ENCODE assay signal across 26 cellular contexts in genomic region chr2:833180-833579, GRCh38.
DNase-seq lines count a peak whose midpoint lies in the region; ATAC-seq lines count a peak whose summit lies in the region.
"Had no signal": no experiment of that assay in that cellular context is flagged by ENCODE, and none has a peak within 500 bp of the region (broad histone marks: within the 10 kb centered on the region; RNA-seq: fewer than 3 reads in every experiment).

No MANE protein-coding gene starts in this region.

- no peak overlapping the region for H3K4me3 Mint-ChIP-seq in activated T-cell treated with anti-CD3 and anti-CD28 coated beads, Interleukin-2, amount 50 U/mL, for 4 hours
- no peak overlapping the region for H3K4me3 Mint-ChIP-seq in stimulated activated naive B cell treated with anti-CD40 and anti-IgM and Interleukin-4, amounts not matched to agents 10 μg/mL and 1 μg/mL and 100 μg/mL, for 72 hours
- H3K4me3 Mint-ChIP-seq: activated CD4-positive, alpha-beta T cell treated with anti-CD3 and anti-CD28 coated beads, Interleukin-2, amount 10 ng/mL, durations not matched to agents 24 days and 14 days; B cell; effector memory CD8-positive, alpha-beta T cell; type B pancreatic cell had no signal

- peak; percentile 18 to 53 for ATAC-seq in activated T-cell treated with anti-CD3 and anti-CD28 coated beads, Interleukin-2, amount 50 U/mL, for 4 hours
- ATAC-seq in GM18870 (IDR thresholded peaks at IDR 0.05; ENCODE audit: unreplicated experiment) (peak; percentile 42), HG03520 (IDR thresholded peaks at IDR 0.05; ENCODE audit: unreplicated experiment) (peak; percentile 56), GM21390 (IDR thresholded peaks at IDR 0.05; ENCODE audit: unreplicated experiment) (no peak)
- peak; percentile 97 to 99 for ATAC-seq in stimulated activated naive B cell treated with anti-CD40 and anti-IgM and Interleukin-4, amounts not matched to agents 10 μg/mL and 1 μg/mL and 100 μg/mL, for 72 hours (replicated peaks)
- ATAC-seq: effector memory CD8-positive, alpha-beta T cell; foreskin keratinocyte; left cardiac atrium; sciatic nerve had no signal

- no peaks in the 10 kb centered on the region for H3K4me1 Mint-ChIP-seq in activated T-cell treated with anti-CD3 and anti-CD28 coated beads, Interleukin-2, amount 50 U/mL, for 4 hours (ENCODE audit: low read depth)
- H3K4me1 Mint-ChIP-seq in stimulated activated naive B cell treated with anti-CD40 and anti-IgM and Interleukin-4, amounts not matched to agents 10 μg/mL and 1 μg/mL and 100 μg/mL, for 72 hours, result peaks cover 8 to 13% of the 10 kb centered on the region in 2 donors

- H3K9me3 Mint-ChIP-seq in activated T-cell treated with anti-CD3 and anti-CD28 coated beads, Interleukin-2, amount 50 U/mL, for 4 hours, result no peaks in the 10 kb centered on the region
- peaks cover 0 to 5% of the 10 kb centered on the region in 2 donors for H3K9me3 Mint-ChIP-seq in stimulated activated naive B cell treated with anti-CD40 and anti-IgM and Interleukin-4, amounts not matched to agents 10 μg/mL and 1 μg/mL and 100 μg/mL, for 72 hours
- H3K9me3 Mint-ChIP-seq: activated CD4-positive, alpha-beta T cell treated with anti-CD3 and anti-CD28 coated beads, Interleukin-2, amount 10 ng/mL, durations not matched to agents 24 days and 14 days; effector memory CD8-positive, alpha-beta T cell; neural progenitor cell; type B pancreatic cell had no signal

- H3K27ac Mint-ChIP-seq in stimulated activated naive B cell treated with anti-CD40 and anti-IgM and Interleukin-4, amounts not matched to agents 10 μg/mL and 1 μg/mL and 100 μg/mL, for 72 hours, result no peak overlapping the region
- H3K27ac Mint-ChIP-seq: activated CD4-positive, alpha-beta T cell treated with anti-CD3 and anti-CD28 coated beads, Interleukin-2, amount 10 ng/mL, durations not matched to agents 24 days and 14 days; B cell; effector memory CD8-positive, alpha-beta T cell; neural progenitor cell; type B pancreatic cell had no signal

- H3K36me3 Mint-ChIP-seq in activated T-cell treated with anti-CD3 and anti-CD28 coated beads, Interleukin-2, amount 50 U/mL, for 4 hours (ENCODE audit: insufficient read depth), result no peaks in the 10 kb centered on the region
- no peaks in the 10 kb centered on the region for H3K36me3 Mint-ChIP-seq in stimulated activated naive B cell treated with anti-CD40 and anti-IgM and Interleukin-4, amounts not matched to agents 10 μg/mL and 1 μg/mL and 100 μg/mL, for 72 hours
- H3K36me3 Mint-ChIP-seq: neural progenitor cell, type B pancreatic cell had no signal

- peaks cover 10% of the 10 kb centered on the region for H3K27me3 Mint-ChIP-seq in activated T-cell treated with anti-CD3 and anti-CD28 coated beads, Interleukin-2, amount 50 U/mL, for 4 hours (ENCODE audit: low read depth)
- peaks cover 50 to 59% of the 10 kb centered on the region in 2 donors for H3K27me3 Mint-ChIP-seq in stimulated activated naive B cell treated with anti-CD40 and anti-IgM and Interleukin-4, amounts not matched to agents 10 μg/mL and 1 μg/mL and 100 μg/mL, for 72 hours
- H3K27me3 Mint-ChIP-seq: activated CD4-positive, alpha-beta T cell treated with anti-CD3 and anti-CD28 coated beads, Interleukin-2, amount 10 ng/mL, durations not matched to agents 24 days and 14 days had no signal

- no peak for DNase-seq in activated T-cell treated with anti-CD3 and anti-CD28 coated beads, Interleukin-2, amount 50 U/mL, for 4 hours
- DNase-seq in activated T-cell treated with anti-CD3 and anti-CD28 coated beads, Interleukin-2, amount 50 U/mL, for 48 hours, result no peak
- peak; percentile 28 for DNase-seq in stimulated activated naive B cell treated with anti-CD40 and anti-IgM and Interleukin-4, amounts not matched to agents 10 μg/mL and 1 μg/mL and 100 μg/mL, for 72 hours
- DNase-seq in DMS153 (lab: John Stamatoyannopoulos, UW), result no peak
- no peak for DNase-seq in NCI-H1694 treated with DMSO at 0.1 percent for 48 hours (lab: John Stamatoyannopoulos, UW)
- DNase-seq: activated CD4-positive, alpha-beta T cell treated with anti-CD3 and anti-CD28 coated beads, Interleukin-2, amount 10 ng/mL, durations not matched to agents 24 days and 14 days; activated CD8-positive, alpha-beta memory T cell treated with anti-CD3 and anti-CD28 coated beads, Interleukin-2, amount 50 U/mL, for 4 hours; activated effector memory CD4-positive, alpha-beta T cell treated with anti-CD3 and anti-CD28 coated beads, Interleukin-2, amount 50 U/mL, for 16 hours; amniotic stem cell; colonic mucosa; DMS79 treated with DMSO at 0.1 percent for 48 hours; effector memory CD8-positive, alpha-beta T cell; foreskin keratinocyte; left cardiac atrium; NCI-H1417; NCI-H2107; NCI-H446; SK-N-SH; stimulated activated CD4-positive, alpha-beta T cell treated with anti-CD3 and anti-CD28 coated beads, Interleukin-15, amount 100 ng/mL, for 24 hours had no signal
